ENCODE assay signal across 10 cellular contexts in the genomic region with DNA sequence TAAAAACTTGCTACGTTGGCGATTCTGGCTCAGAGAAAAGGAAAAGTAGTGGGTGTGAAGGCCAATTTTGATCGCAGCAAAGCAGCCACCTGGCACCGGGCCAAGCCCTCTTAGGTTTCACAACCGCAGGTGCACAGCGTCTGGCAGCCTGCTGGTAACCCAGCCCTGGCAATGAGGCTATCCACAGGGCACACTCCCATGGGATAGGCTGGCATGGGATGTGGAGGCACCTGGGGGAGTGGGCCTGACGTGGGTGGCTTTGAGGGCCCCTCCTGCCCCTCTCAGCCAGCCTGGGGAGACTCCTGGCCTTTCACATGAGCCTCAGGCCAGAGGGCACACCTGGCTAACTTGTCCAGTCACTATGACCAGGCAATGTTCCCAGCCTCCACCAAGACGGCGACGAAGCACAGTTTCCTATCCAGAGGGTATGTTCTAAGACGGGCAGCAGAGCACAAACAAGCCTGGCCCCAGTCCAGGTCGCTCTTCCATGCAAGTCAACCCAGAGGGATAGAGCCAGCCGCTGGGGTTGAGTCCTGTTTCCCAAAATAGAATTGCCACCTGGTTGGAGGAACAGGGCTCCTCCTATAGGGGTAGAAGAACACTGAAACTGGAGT. TPM values are rescaled to one million over a fixed set of nuclear protein-coding genes. Genes with fewer than 3 reads are reported as not detected.
A peak's percentile ranks its signal among the peaks of the same experiment; 100 is the strongest.
DNase-seq lines count a peak whose midpoint lies in the region; ATAC-seq, FAIRE-seq and TF ChIP-seq lines count a peak whose summit lies in the region.
"Had no signal": no experiment of that assay in that cellular context is flagged by ENCODE, and none has a peak within 500 bp of the region (broad histone marks: within the 10 kb centered on the region; RNA-seq: fewer than 3 reads in every experiment).

No MANE protein-coding gene starts in this region.

- H3K4me3 ChIP-seq in liver (ENCODE audit: low read depth in 1 of 3, low read length in 3 of 3) = no peak overlapping the region
- no peak overlapping the region for H3K4me3 ChIP-seq in HepG2 (replicated peaks in 1 of 3; ENCODE audit: insufficient read depth in 1 of 3, low read depth in 2 of 3, low read length in 3 of 3)
- no peak overlapping the region for H3K4me3 ChIP-seq in heart left ventricle

- FAIRE-seq in HepG2 (lab: Jason Lieb, UNC) (no peak), frontal cortex (lab: Jason Lieb, UNC) (no peak)

- H3K27ac ChIP-seq in liver (ENCODE audit: low read depth in 1 of 2, low read length in 2 of 2) (peak overlapping the region; percentile 94 to 98), HepG2 (ENCODE audit: extremely low read length, insufficient read depth, low read length) (no peak overlapping the region), heart left ventricle (peak overlapping the region; percentile 38 to 84 (median 73))

- H3K4me1 ChIP-seq in liver (ENCODE audit: control insufficient read depth in 4 of 4, insufficient read depth in 4 of 4, low read length in 3 of 4) = peaks cover 1 to 33% (median 26%) of the 10 kb centered on the region in 4 donors
- no peaks in the 10 kb centered on the region for H3K4me1 ChIP-seq in HepG2 (ENCODE audit: insufficient read depth, low read length)
- H3K4me1 ChIP-seq in heart left ventricle = peaks cover 0 to 23% (median 7%) of the 10 kb centered on the region in 12 donors

- no peaks in the 10 kb centered on the region for H3K9me3 Mint-ChIP-seq in T-cell
- H3K9me3 Mint-ChIP-seq in stimulated activated memory B cell treated with anti-CD40 and anti-IgM and Interleukin-4, amounts not matched to agents 10 μg/mL and 1 μg/mL and 100 μg/mL, for 72 hours = peaks cover 2% of the 10 kb centered on the region
- H3K9me3 Mint-ChIP-seq: CD8-positive, alpha-beta memory T cell had no signal

- H4K20me1 ChIP-seq in HepG2 (ENCODE audit: insufficient read depth, low read length) = no peaks in the 10 kb centered on the region

- no peak for TF ChIP-seq POLR2A in HepG2 (IDR thresholded peaks at IDR 0.05; ENCODE audit: insufficient read depth in 1 of 2, low read depth in 2 of 2, low read length in 2 of 2)
- TF ChIP-seq POLR2A in heart left ventricle (IDR thresholded peaks at IDR 0.05) = no peak

- 25% methylated on average over 13 of the region's 13 CpGs for WGBS in liver
- WGBS in HepG2 (ENCODE audit: low lambda C conversion rate) = 98% methylated on average over 9 of the region's 13 CpGs
- 44 to 52% (median 50%) methylated on average over 9 to 13 of the region's 13 CpGs for WGBS in heart left ventricle, 4 donors

- CTCF ChIA-PET in HepG2 (lab: Yijun Ruan, JAX; ENCODE audit: low intra/inter-chr PET ratio, low total read pairs) (no interaction called here), T-cell (lab: Charles Lee) (no interaction called here)

- H3K27ac Mint-ChIP-seq in T-cell = no peak overlapping the region
- no peak overlapping the region for H3K27ac Mint-ChIP-seq in stimulated activated memory B cell treated with anti-CD40 and anti-IgM and Interleukin-4, amounts not matched to agents 10 μg/mL and 1 μg/mL and 100 μg/mL, for 72 hours

- in situ Hi-C loops in HepG2 (cut with HindIII; ENCODE audit: extremely low pct_ligation_motif_present, low pct_unique_long_range_greater_than_20kb) = loop anchor here (10.0 kb wide), 2 partner anchors 76 to 336 kb away; no protein-coding TSS in a partner anchor

- peak overlapping the region; percentile 17 to 92 for H3K9ac ChIP-seq in liver (ENCODE audit: low read depth in 1 of 2, low read length in 2 of 2)
- no peak overlapping the region for H3K9ac ChIP-seq in HepG2 (ENCODE audit: insufficient read depth, low read depth, low read length)

- H3K4me2 ChIP-seq in HepG2 (ENCODE audit: low read depth, low read length) = no peak overlapping the region

- TF ChIP-seq RAD21 in liver (IDR thresholded peaks at IDR 0.05) = peak; percentile 31 to 55
- TF ChIP-seq RAD21 in HepG2 (CRISPR knock-in tag; IDR thresholded peaks at IDR 0.05) = no peak

- peaks cover 2 to 5% of the 10 kb centered on the region in 2 donors for H3K27me3 Mint-ChIP-seq in T-cell
- H3K27me3 Mint-ChIP-seq in stimulated activated memory B cell treated with anti-CD40 and anti-IgM and Interleukin-4, amounts not matched to agents 10 μg/mL and 1 μg/mL and 100 μg/mL, for 72 hours = peaks cover 28% of the 10 kb centered on the region

- no peak overlapping the region for H2AFZ ChIP-seq in HepG2 (ENCODE audit: low read length)

- peaks cover 3 to 11% (median 7%) of the 10 kb centered on the region in 3 donors for H3K4me1 Mint-ChIP-seq in T-cell
- H3K4me1 Mint-ChIP-seq in stimulated activated memory B cell treated with anti-CD40 and anti-IgM and Interleukin-4, amounts not matched to agents 10 μg/mL and 1 μg/mL and 100 μg/mL, for 72 hours = peaks cover 10% of the 10 kb centered on the region

- no TSS peak for BruUV-seq in HepG2 (replicated peaks; lab: Mats Ljungman, UMichigan)

- TF ChIP-seq CTCF in liver (IDR thresholded peaks at IDR 0.05; ENCODE audit: low read depth, low read length, missing input control) (no peak), HepG2 (CRISPR knock-in tag; IDR thresholded peaks at IDR 0.05) (no peak), heart left ventricle (IDR thresholded peaks at IDR 0.05) (no peak)

- no peak for TF ChIP-seq EP300 in HepG2 (IDR thresholded peaks at IDR 0.05; ENCODE audit: low read depth in 2 of 2, low read length in 2 of 2)
- no peak for TF ChIP-seq EP300 in HepG2 (CRISPR knock-in tag; IDR thresholded peaks at IDR 0.05; ENCODE audit: borderline replicate concordance)

- no peaks in the 10 kb centered on the region for H3K9me3 ChIP-seq in liver (ENCODE audit: control insufficient read depth in 4 of 4, low read length in 3 of 4)
- no peaks in the 10 kb centered on the region for H3K9me3 ChIP-seq in HepG2 (ENCODE audit: low read length)
- no peaks in the 10 kb centered on the region for H3K9me3 ChIP-seq in heart left ventricle

- ATAC-seq in HepG2 (no peak), T-cell (replicated peaks in 1 of 4) (no peak), heart left ventricle (peak; percentile 77 to 81 (median 80)), HG03196 (IDR thresholded peaks at IDR 0.05; ENCODE audit: unreplicated experiment) (no peak)
- ATAC-seq in stimulated activated memory B cell treated with anti-CD40 and anti-IgM and Interleukin-4, amounts not matched to agents 10 μg/mL and 1 μg/mL and 100 μg/mL, for 72 hours = peak; percentile 58

- H3K36me3 ChIP-seq in liver (ENCODE audit: control insufficient read depth in 4 of 4, insufficient read depth in 3 of 4, low read depth in 1 of 4, low read length in 3 of 4) (peaks cover 0 to 13% (median 11%) of the 10 kb centered on the region in 4 donors), HepG2 (replicated peaks in 1 of 2; ENCODE audit: control insufficient read depth in 1 of 2, insufficient read depth in 2 of 2, low read length in 2 of 2) (peaks cover 2 to 15% of the 10 kb centered on the region in 2 experiments; a peak in 3 of 5 replicates), heart left ventricle (peaks cover 0 to 36% (median 0%) of the 10 kb centered on the region in 9 donors)

- no peaks in the 10 kb centered on the region for H3K27me3 ChIP-seq in liver (ENCODE audit: control insufficient read depth in 4 of 4, insufficient read depth in 4 of 4, low read length in 3 of 4)
- no peaks in the 10 kb centered on the region for H3K27me3 ChIP-seq in HepG2 (ENCODE audit: control insufficient read depth in 1 of 2, insufficient read depth in 2 of 2, low read length in 2 of 2)
- H3K27me3 ChIP-seq in heart left ventricle = no peaks in the 10 kb centered on the region

- H3K4me3 Mint-ChIP-seq in T-cell = no peak overlapping the region
- H3K4me3 Mint-ChIP-seq in stimulated activated memory B cell treated with anti-CD40 and anti-IgM and Interleukin-4, amounts not matched to agents 10 μg/mL and 1 μg/mL and 100 μg/mL, for 72 hours = no peak overlapping the region
- H3K4me3 Mint-ChIP-seq: CD8-positive, alpha-beta memory T cell had no signal

- POLR2A ChIA-PET in HepG2 (lab: Yijun Ruan, JAX) = no interaction called here
- POLR2A ChIA-PET in T-cell (lab: Charles Lee) = no interaction called here

- H3K36me3 Mint-ChIP-seq in T-cell = no peaks in the 10 kb centered on the region
- peaks cover 3% of the 10 kb centered on the region for H3K36me3 Mint-ChIP-seq in stimulated activated memory B cell treated with anti-CD40 and anti-IgM and Interleukin-4, amounts not matched to agents 10 μg/mL and 1 μg/mL and 100 μg/mL, for 72 hours

- no peaks in the 10 kb centered on the region for H3K79me2 ChIP-seq in HepG2 (ENCODE audit: insufficient read depth, low read length)

- intact Hi-C loops in HepG2 (cut with micrococcal nuclease; ENCODE audit: unreplicated experiment) = no loop called here
- intact Hi-C loops in heart left ventricle (cut with DNase I) = loop anchor here in 6 of 10 donors (5.0 to 10.0 kb wide), 6 partner anchors 46 to 346 kb away; partner anchors contain the start of gene MARCHF6 (in 1 of the 6)

- DNase-seq in HepG2 (ENCODE audit: low spot score) (no peak), NCI-H1105 (lab: John Stamatoyannopoulos, UW) (peak; percentile 97), T-cell (peak in 19 of 34 experiments; percentile 3 to 46 (median 16)), heart left ventricle (peak; percentile 43 to 82 (median 77)), frontal cortex (ENCODE audit: low spot score in 2 of 2) (no peak)

RNA-seq across cellular contexts. Expression of gene CMBL, which starts 19.0 kb away (rescaled TPM):
- 10 to 100 TPM in 1 of 2 donors, 1 to 10 TPM in 1; 6.8 to 33.7 TPM for total RNA-seq in liver
- polyA plus RNA-seq in liver = 10 to 100 TPM; 49.8 to 56.1 TPM
- total RNA-seq in HepG2 (2016; rRNA removed; fragmentation: Illumina TruSeq; extraction: Trizol) = 11.5 and 19.6 TPM in 2 replicates
- 5.2 TPM in 2 replicates for total RNA-seq in HepG2 (2016; cell fraction: cytosol; rRNA removed; fragmentation: Illumina TruSeq; extraction: Trizol; ENCODE audit: low read depth)
- total RNA-seq in HepG2 (2016; cell fraction: insoluble cytoplasmic fraction; rRNA removed; fragmentation: Illumina TruSeq; extraction: Trizol) = 10.8 and 20.2 TPM in 2 replicates
- 16.6 and 16.8 TPM in 2 replicates for total RNA-seq in HepG2 (2016; cell fraction: membrane; rRNA removed; fragmentation: Illumina TruSeq; extraction: Trizol)
- 6.0 and 7.0 TPM in 2 replicates for total RNA-seq in HepG2 (2016; cell fraction: nucleus; rRNA removed; fragmentation: Illumina TruSeq; extraction: Trizol)
- polyA plus RNA-seq in HepG2 (2011; rRNA removed) = 12.7 and 17.0 TPM in 2 replicates
- 17.0 and 27.6 TPM in 2 replicates for polyA plus RNA-seq in HepG2 (2011; cell fraction: cytosol; rRNA removed)
- polyA plus RNA-seq in HepG2 (2011; cell fraction: nucleus; rRNA removed) = 4.1 and 7.8 TPM in 2 replicates
- polyA plus RNA-seq in HepG2 (2012) = 16.9 and 18.5 TPM in 2 replicates
- polyA plus RNA-seq in HepG2 (2016; cell fraction: cytosol; fragmentation: Illumina TruSeq; extraction: Trizol; ENCODE audit: low read depth) = 9.6 and 10.7 TPM in 2 replicates
- 42.7 and 43.4 TPM in 2 replicates for polyA plus RNA-seq in HepG2 (2016; cell fraction: insoluble cytoplasmic fraction; fragmentation: Illumina TruSeq; extraction: Trizol; ENCODE audit: low read depth)
- polyA plus RNA-seq in HepG2 (2016; cell fraction: membrane; fragmentation: Illumina TruSeq; extraction: Trizol; ENCODE audit: low read depth) = 22.0 and 22.7 TPM in 2 replicates
- polyA plus RNA-seq in HepG2 (2016; cell fraction: nucleus; fragmentation: Illumina TruSeq; extraction: Trizol; ENCODE audit: insufficient read depth, low read depth) = 16.1 and 16.6 TPM in 2 replicates
- 30.1 and 125 TPM in 2 replicates for polyA minus RNA-seq in HepG2 (2011; rRNA and poly(A)+ RNA removed; ENCODE audit: low replicate concordance)
- 17.9 and 19.5 TPM in 2 replicates for polyA minus RNA-seq in HepG2 (2011; cell fraction: cytosol; rRNA and poly(A)+ RNA removed)
- 4.9 and 8.1 TPM in 2 replicates for polyA minus RNA-seq in HepG2 (2011; cell fraction: nucleus; rRNA and poly(A)+ RNA removed)
- total RNA-seq in T-cell = 1 to 10 TPM in 2 of 5 donors, under 1 TPM in 3; 0.19 to 1.2 (median 0.80) TPM
- 10 to 100 TPM; 12.4 to 53.5 (median 29.0) TPM for total RNA-seq in heart left ventricle
- polyA plus RNA-seq in heart left ventricle = 10 to 100 TPM; 20.8 to 32.5 TPM
- 4.5 TPM for total RNA-seq in frontal cortex
- total RNA-seq: SK-MEL-5 had no signal

RNA-seq across cellular contexts. Expression of gene CCT5, which starts 38.6 kb away (rescaled TPM):
- 100 to 1,000 TPM; 130 to 157 TPM for total RNA-seq in liver
- polyA plus RNA-seq in liver = 10 to 100 TPM; 68.4 to 79.6 TPM
- total RNA-seq in HepG2 (2016; rRNA removed; fragmentation: Illumina TruSeq; extraction: Trizol) = 708 and 1,053 TPM in 2 replicates
- total RNA-seq in HepG2 (2016; cell fraction: cytosol; rRNA removed; fragmentation: Illumina TruSeq; extraction: Trizol; ENCODE audit: low read depth) = 114 and 133 TPM in 2 replicates
- 720 and 1,097 TPM in 2 replicates for total RNA-seq in HepG2 (2016; cell fraction: insoluble cytoplasmic fraction; rRNA removed; fragmentation: Illumina TruSeq; extraction: Trizol)
- total RNA-seq in HepG2 (2016; cell fraction: membrane; rRNA removed; fragmentation: Illumina TruSeq; extraction: Trizol) = 191 and 222 TPM in 2 replicates
- total RNA-seq in HepG2 (2016; cell fraction: nucleus; rRNA removed; fragmentation: Illumina TruSeq; extraction: Trizol) = 268 and 275 TPM in 2 replicates
- polyA plus RNA-seq in HepG2 (2011; rRNA removed) = 294 and 319 TPM in 2 replicates
- 302 and 393 TPM in 2 replicates for polyA plus RNA-seq in HepG2 (2011; cell fraction: cytosol; rRNA removed)
- polyA plus RNA-seq in HepG2 (2011; cell fraction: nucleus; rRNA removed) = 114 and 130 TPM in 2 replicates
- 339 and 386 TPM in 2 replicates for polyA plus RNA-seq in HepG2 (2012)
- 82.0 and 88.3 TPM in 2 replicates for polyA plus RNA-seq in HepG2 (2016; cell fraction: cytosol; fragmentation: Illumina TruSeq; extraction: Trizol; ENCODE audit: low read depth)
- 785 and 829 TPM in 2 replicates for polyA plus RNA-seq in HepG2 (2016; cell fraction: insoluble cytoplasmic fraction; fragmentation: Illumina TruSeq; extraction: Trizol; ENCODE audit: low read depth)
- polyA plus RNA-seq in HepG2 (2016; cell fraction: membrane; fragmentation: Illumina TruSeq; extraction: Trizol; ENCODE audit: low read depth) = 96.5 and 109 TPM in 2 replicates
- polyA plus RNA-seq in HepG2 (2016; cell fraction: nucleus; fragmentation: Illumina TruSeq; extraction: Trizol; ENCODE audit: insufficient read depth, low read depth) = 284 and 310 TPM in 2 replicates
- 354 and 1,739 TPM in 2 replicates for polyA minus RNA-seq in HepG2 (2011; rRNA and poly(A)+ RNA removed; ENCODE audit: low replicate concordance)
- 264 and 280 TPM in 2 replicates for polyA minus RNA-seq in HepG2 (2011; cell fraction: cytosol; rRNA and poly(A)+ RNA removed)
- polyA minus RNA-seq in HepG2 (2011; cell fraction: nucleus; rRNA and poly(A)+ RNA removed) = 179 and 238 TPM in 2 replicates
- 100 to 1,000 TPM in 3 of 5 donors, 10 to 100 TPM in 2; 63.3 to 111 (median 105) TPM for total RNA-seq in T-cell
- total RNA-seq in heart left ventricle = 100 to 1,000 TPM in 5 of 9 donors, 10 to 100 TPM in 4; 83.5 to 156 (median 108) TPM
- 100 to 1,000 TPM in 1 of 2 donors, 10 to 100 TPM in 1; 73.1 to 318 TPM for polyA plus RNA-seq in heart left ventricle
- 284 TPM for total RNA-seq in frontal cortex

RNA-seq across cellular contexts. Expression of gene ATPSCKMT, which starts 39.0 kb away (rescaled TPM):
- total RNA-seq in liver (10 to 100 TPM; 11.9 to 21.9 TPM), HepG2 (2016; rRNA removed; fragmentation: Illumina TruSeq; extraction: Trizol) (12.1 and 15.0 TPM in 2 replicates), T-cell (10 to 100 TPM in 4 of 5 donors, 1 to 10 TPM in 1; 7.7 to 14.9 (median 13.4) TPM), heart left ventricle (10 to 100 TPM in 7 of 9 donors, 1 to 10 TPM in 2; 8.1 to 20.1 (median 14.0) TPM), frontal cortex (31.0 TPM)
- polyA plus RNA-seq in liver (1 to 10 TPM; 8.3 to 8.5 TPM), HepG2 (2011; rRNA removed) (3.7 and 5.7 TPM in 2 replicates), heart left ventricle (10 to 100 TPM; 10.5 to 11.6 TPM)
- total RNA-seq in HepG2 (2016; cell fraction: cytosol; rRNA removed; fragmentation: Illumina TruSeq; extraction: Trizol; ENCODE audit: low read depth) = 4.0 and 4.9 TPM in 2 replicates
- total RNA-seq in HepG2 (2016; cell fraction: insoluble cytoplasmic fraction; rRNA removed; fragmentation: Illumina TruSeq; extraction: Trizol) = 13.6 and 19.6 TPM in 2 replicates
- total RNA-seq in HepG2 (2016; cell fraction: membrane; rRNA removed; fragmentation: Illumina TruSeq; extraction: Trizol) = 4.1 and 5.4 TPM in 2 replicates
- 16.6 and 21.5 TPM in 2 replicates for total RNA-seq in HepG2 (2016; cell fraction: nucleus; rRNA removed; fragmentation: Illumina TruSeq; extraction: Trizol)
- 5.1 and 9.0 TPM in 2 replicates for polyA plus RNA-seq in HepG2 (2011; cell fraction: cytosol; rRNA removed)
- 3.9 and 7.9 TPM in 2 replicates for polyA plus RNA-seq in HepG2 (2011; cell fraction: nucleus; rRNA removed)
- polyA plus RNA-seq in HepG2 (2012) = 4.2 and 4.3 TPM in 2 replicates
- polyA plus RNA-seq in HepG2 (2016; cell fraction: cytosol; fragmentation: Illumina TruSeq; extraction: Trizol; ENCODE audit: low read depth) = 1.1 and 1.9 TPM in 2 replicates
- 10.6 and 12.7 TPM in 2 replicates for polyA plus RNA-seq in HepG2 (2016; cell fraction: insoluble cytoplasmic fraction; fragmentation: Illumina TruSeq; extraction: Trizol; ENCODE audit: low read depth)
- 2.4 and 2.7 TPM in 2 replicates for polyA plus RNA-seq in HepG2 (2016; cell fraction: membrane; fragmentation: Illumina TruSeq; extraction: Trizol; ENCODE audit: low read depth)
- polyA plus RNA-seq in HepG2 (2016; cell fraction: nucleus; fragmentation: Illumina TruSeq; extraction: Trizol; ENCODE audit: insufficient read depth, low read depth) = 16.2 and 20.4 TPM in 2 replicates
- 5.1 and 23.0 TPM in 2 replicates for polyA minus RNA-seq in HepG2 (2011; rRNA and poly(A)+ RNA removed; ENCODE audit: low replicate concordance)
- polyA minus RNA-seq in HepG2 (2011; cell fraction: cytosol; rRNA and poly(A)+ RNA removed) = 2.2 and 4.3 TPM in 2 replicates
- 17.3 and 18.8 TPM in 2 replicates for polyA minus RNA-seq in HepG2 (2011; cell fraction: nucleus; rRNA and poly(A)+ RNA removed)

Comparison
In these comparisons a context has a peak if more than half of its experiments do, and no peak if none do; other contexts are left out.
1. ATAC-seq: peak in heart left ventricle (4 of 4) and stimulated activated memory B cell treated with anti-CD40 and anti-IgM and Interleukin-4, amounts not matched to agents 10 μg/mL and 1 μg/mL and 100 μg/mL, for 72 hours (single experiment); none in HepG2 (single experiment), T-cell (0 of 4) and HG03196 (single experiment).
2. DNase-seq: peak in NCI-H1105 (single experiment), T-cell (19 of 34) and heart left ventricle (5 of 5); none in HepG2 (single experiment) and frontal cortex (0 of 2).